Comparison of ENCODE assay signal across 8 cellular contexts in the genomic region with DNA sequence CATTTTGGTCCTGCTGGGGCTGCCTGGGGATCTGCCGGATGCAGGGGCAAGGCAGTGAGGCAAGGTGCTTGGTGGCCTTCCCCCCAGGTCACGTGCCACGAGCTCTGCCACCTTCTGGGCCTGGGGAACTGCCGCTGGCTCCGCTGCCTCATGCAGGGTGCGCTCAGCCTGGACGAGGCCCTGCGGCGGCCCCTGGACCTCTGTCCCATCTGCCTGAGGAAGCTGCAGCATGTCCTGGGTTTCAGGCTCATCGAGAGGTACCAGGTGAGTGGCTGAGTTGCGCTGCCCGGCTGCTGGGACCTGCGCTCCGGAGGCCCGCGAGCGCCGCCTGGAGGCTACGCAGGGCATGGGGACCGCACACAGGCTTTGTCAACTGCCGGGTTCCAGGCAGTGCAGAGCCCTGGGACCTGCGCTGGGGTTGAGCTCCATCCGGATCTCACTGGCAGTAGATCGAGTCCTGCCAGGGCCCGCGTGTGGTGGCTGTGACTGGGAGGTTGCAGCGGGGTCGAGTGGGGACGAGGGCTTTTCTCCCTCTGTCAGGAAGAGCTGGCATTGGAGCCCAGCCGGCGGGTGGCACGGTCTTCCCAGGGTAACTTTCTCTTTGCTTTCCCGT. TPM values are rescaled to one million over a fixed set of nuclear protein-coding genes. Genes with fewer than 3 reads are reported as not detected.
DNase-seq lines count a peak whose midpoint lies in the region; ATAC-seq lines count a peak whose summit lies in the region.

No MANE protein-coding gene starts in this region.

- ATAC-seq in HG02623 (IDR thresholded peaks at IDR 0.05; ENCODE audit: unreplicated experiment): peak; percentile 75

- DNase-seq in DMS 273 (lab: John Stamatoyannopoulos, UW; ENCODE audit: unreplicated experiment) (peak; percentile 89), DMS 273 treated with DMSO at 0.1 percent for 48 hours (lab: John Stamatoyannopoulos, UW) (no peak), NCI-H2029 treated with DMSO at 0.1 percent for 48 hours (lab: John Stamatoyannopoulos, UW) (peak; percentile 30), ecto neural progenitor cell (ENCODE audit: low spot score) (peak; percentile 85), mucosa of gallbladder (ENCODE audit: low spot score) (peak; percentile 60)
- peak; percentile 90 for DNase-seq in activated CD4-positive, alpha-beta memory T cell treated with anti-CD3 and anti-CD28 coated beads for 36 hours
- DNase-seq in stimulated activated CD8-positive, alpha-beta memory T cell treated with anti-CD3 and anti-CD28 coated beads, Interleukin-4, amount 100 ng/mL, for 24 hours (ENCODE audit: low read depth): peak; percentile 67

- H3K4me1 Mint-ChIP-seq in activated CD4-positive, alpha-beta memory T cell treated with anti-CD3 and anti-CD28 coated beads for 36 hours (ENCODE audit: low read depth): peaks cover 21% of the 10 kb centered on the region

- no peaks in the 10 kb centered on the region for H3K9me3 Mint-ChIP-seq in activated CD4-positive, alpha-beta memory T cell treated with anti-CD3 and anti-CD28 coated beads for 36 hours

- CTCF ChIA-PET in activated CD4-positive, alpha-beta memory T cell treated with anti-CD3 and anti-CD28 coated beads for 36 hours (lab: Charles Lee): interaction anchor here (0.5 to 3.5 kb wide), 58 partner anchors 9 to 296 kb away, joined by 3 to 115 read pairs (median 4); partner anchors contain the start of genes AMZ1, IQCE and TTYH3

- H3K36me3 Mint-ChIP-seq in activated CD4-positive, alpha-beta memory T cell treated with anti-CD3 and anti-CD28 coated beads for 36 hours: no peaks in the 10 kb centered on the region

- H3K27ac Mint-ChIP-seq in activated CD4-positive, alpha-beta memory T cell treated with anti-CD3 and anti-CD28 coated beads for 36 hours: peak overlapping the region; percentile 82

- H3K27me3 Mint-ChIP-seq in activated CD4-positive, alpha-beta memory T cell treated with anti-CD3 and anti-CD28 coated beads for 36 hours: no peaks in the 10 kb centered on the region

- intact Hi-C loops in activated CD4-positive, alpha-beta memory T cell treated with anti-CD3 and anti-CD28 coated beads for 36 hours (cut with micrococcal nuclease): loop anchor here (1.0 kb wide), 2 partner anchors 11 to 38 kb away; no protein-coding TSS in a partner anchor

- POLR2A ChIA-PET in activated CD4-positive, alpha-beta memory T cell treated with anti-CD3 and anti-CD28 coated beads for 36 hours (lab: Charles Lee): interaction anchor here (0.5 to 2.3 kb wide), 7 partner anchors 9 to 380 kb away, joined by 3 to 13 read pairs (median 5); partner anchors contain the start of gene TTYH3

- H3K4me3 Mint-ChIP-seq in activated CD4-positive, alpha-beta memory T cell treated with anti-CD3 and anti-CD28 coated beads for 36 hours: peak overlapping the region; percentile 75

RNA-seq across cellular contexts. Expression of gene AMZ1, which starts 21.7 kb away (rescaled TPM):
- under 1 TPM; 0.83 to 0.94 TPM for total RNA-seq in activated CD4-positive, alpha-beta memory T cell treated with anti-CD3 and anti-CD28 coated beads for 36 hours
- total RNA-seq in mucosa of gallbladder: 0.35 TPM
